In genomic region chr12:118376089-118377004, GRCh38 we compare ENCODE assay signal across 8 cellular contexts. TPM values are rescaled to one million over a fixed set of nuclear protein-coding genes. Genes with fewer than 3 reads are reported as not detected.
A peak's percentile ranks its signal among the peaks of the same experiment; 100 is the strongest.
DNase-seq lines count a peak whose midpoint lies in the region; ATAC-seq and TF ChIP-seq lines count a peak whose summit lies in the region.

A gene with protein sequence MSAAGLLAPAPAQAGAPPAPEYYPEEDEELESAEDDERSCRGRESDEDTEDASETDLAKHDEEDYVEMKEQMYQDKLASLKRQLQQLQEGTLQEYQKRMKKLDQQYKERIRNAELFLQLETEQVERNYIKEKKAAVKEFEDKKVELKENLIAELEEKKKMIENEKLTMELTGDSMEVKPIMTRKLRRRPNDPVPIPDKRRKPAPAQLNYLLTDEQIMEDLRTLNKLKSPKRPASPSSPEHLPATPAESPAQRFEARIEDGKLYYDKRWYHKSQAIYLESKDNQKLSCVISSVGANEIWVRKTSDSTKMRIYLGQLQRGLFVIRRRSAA (plus strand): TSS chr12:118376555. CDS start chr12:118376692, 137 bp downstream.

- peak within 1 kb of the TSS; percentile 98 to 99 for H3K27ac Mint-ChIP-seq in natural killer cell treated with Interleukin-12 subunit alpha and Interleukin-12 subunit beta and Interleukin-15 and Interleukin-18, amount 100 ng/mL, for 72 hours

- H3K9me3 ChIP-seq in BE2C: no peaks in the 10 kb centered on the region

- peak within 1 kb of the TSS; percentile 84 for H3K4me3 ChIP-seq in BE2C (ENCODE audit: low read depth, low read length)
- peak within 1 kb of the TSS; percentile 89 for H3K4me3 ChIP-seq in fibroblast of the aortic adventitia (ENCODE audit: low read depth, low read length)

- no peaks in the 10 kb centered on the region for H3K27me3 ChIP-seq in BE2C

- ATAC-seq in GM19395 (IDR thresholded peaks at IDR 0.05; ENCODE audit: unreplicated experiment): peak; percentile 37
- ATAC-seq in natural killer cell treated with Interleukin-12 subunit alpha and Interleukin-12 subunit beta and Interleukin-15 and Interleukin-18, amount 100 ng/mL, for 72 hours: peak; percentile 48 to 69

- H3K4me1 Mint-ChIP-seq in natural killer cell treated with Interleukin-12 subunit alpha and Interleukin-12 subunit beta and Interleukin-15 and Interleukin-18, amount 100 ng/mL, for 72 hours (ENCODE audit: low read depth in 2 of 2): peaks cover 20 to 37% of the 10 kb centered on the region in 2 donors

- no peaks in the 10 kb centered on the region for H3K9me3 Mint-ChIP-seq in natural killer cell treated with Interleukin-12 subunit alpha and Interleukin-12 subunit beta and Interleukin-15 and Interleukin-18, amount 100 ng/mL, for 72 hours

- peak within 1 kb of the TSS; percentile 79 for H3K4me3 Mint-ChIP-seq in natural killer cell treated with Interleukin-12 subunit alpha and Interleukin-12 subunit beta and Interleukin-15 and Interleukin-18, amount 100 ng/mL, for 72 hours

- DNase-seq in BE2C (peak; percentile 90), M059J (ENCODE audit: low read depth) (peak; percentile 71), SIG-M5 (lab: John Stamatoyannopoulos, UW) (peak; percentile 11), activated gamma-delta T cell (lab: John Stamatoyannopoulos, UW) (peak; percentile 81), fibroblast of the aortic adventitia (ENCODE audit: low read depth) (peak; percentile 83)
- DNase-seq in natural killer cell treated with Interleukin-12 subunit alpha and Interleukin-12 subunit beta and Interleukin-15 and Interleukin-18, amount 100 ng/mL, for 72 hours (ENCODE audit: low spot score): peak; percentile 89
- peak; percentile 84 for DNase-seq in stimulated activated naive CD4-positive, alpha-beta T cell treated with Interleukin-2 at 50 U/mL for 16 hours (lab: John Stamatoyannopoulos, UW)

- no peaks in the 10 kb centered on the region for H3K36me3 Mint-ChIP-seq in natural killer cell treated with Interleukin-12 subunit alpha and Interleukin-12 subunit beta and Interleukin-15 and Interleukin-18, amount 100 ng/mL, for 72 hours

- H3K27me3 Mint-ChIP-seq in natural killer cell treated with Interleukin-12 subunit alpha and Interleukin-12 subunit beta and Interleukin-15 and Interleukin-18, amount 100 ng/mL, for 72 hours: no peaks in the 10 kb centered on the region

- H3K4me1 ChIP-seq in BE2C: 0 out of 2 replicates have a peak, but pooled peaks cover 2% of the 10 kb centered on the region

- peaks cover 13% of the 10 kb centered on the region for H3K36me3 ChIP-seq in BE2C

- TF ChIP-seq CTCF in BE2C (IDR thresholded peaks at IDR 0.05; ENCODE audit: low read depth, low read length) (peak; percentile 92), fibroblast of the aortic adventitia (IDR thresholded peaks at IDR 0.05; ENCODE audit: insufficient read depth, low read length) (peak; percentile 97)

RNA-seq across cellular contexts. Expression of the gene that starts here (rescaled TPM):
- 7.5 TPM for polyA plus RNA-seq in BE2C (2012; ENCODE audit: insufficient read depth, insufficient read length, low read depth)
- 29.2 and 43.3 TPM in 2 replicates for total RNA-seq in M059J (2014; rRNA removed; shearing (Covaris generic))
- 29.0 and 36.4 TPM in 2 replicates for total RNA-seq in fibroblast of the aortic adventitia (ENCODE audit: low replicate concordance)
- 10 to 100 TPM; 26.1 to 34.0 TPM for total RNA-seq in natural killer cell treated with Interleukin-12 subunit alpha and Interleukin-12 subunit beta and Interleukin-15 and Interleukin-18, amount 100 ng/mL, for 72 hours

Comparison
In these comparisons a context has a peak if more than half of its experiments do, and no peak if none do; other contexts are left out.
1. Peak in every context shown above with its lines: DNase-seq, ATAC-seq and H3K4me3 ChIP-seq.
2. DNase-seq: peak in every context shown above with its lines; median percentile 90 in BE2C; 89 in natural killer cell treated with Interleukin-12 subunit alpha and Interleukin-12 subunit beta and Interleukin-15 and Interleukin-18, amount 100 ng/mL, for 72 hours; 84 in stimulated activated naive CD4-positive, alpha-beta T cell treated with Interleukin-2 at 50 U/mL for 16 hours; 83 in fibroblast of the aortic adventitia; 81 in activated gamma-delta T cell; 71 in M059J; 11 in SIG-M5.